In the genomic region with DNA sequence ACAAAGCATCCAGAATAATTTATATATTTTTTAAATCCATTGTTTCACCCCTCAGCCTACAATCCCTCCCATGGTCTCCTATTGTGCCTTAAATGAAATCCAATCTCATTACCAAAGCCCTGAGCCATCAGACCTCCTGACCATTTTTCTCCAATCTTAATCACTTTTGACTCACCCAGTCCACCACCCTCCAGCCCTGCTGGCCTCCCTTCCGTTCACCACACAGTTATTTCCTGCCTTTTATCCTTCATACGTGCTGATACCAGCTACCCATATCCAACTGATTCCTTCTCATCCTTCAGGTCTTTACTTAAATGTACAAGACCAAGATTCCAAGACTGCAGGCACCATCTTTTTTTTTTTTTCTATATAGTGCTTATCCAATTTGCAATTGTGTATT, we compare ENCODE assay signal across 22 cellular contexts.
"Had no signal": no experiment of that assay in that cellular context is flagged by ENCODE, and none has a peak within 500 bp of the region (broad histone marks: within the 10 kb centered on the region; RNA-seq: fewer than 3 reads in every experiment).

No MANE protein-coding gene starts in this region.

- H3K36me3 ChIP-seq: ascending aorta, cardiac muscle cell, esophagus muscularis mucosa, lower lobe of right lung, tibial artery had no signal

- ATAC-seq: activated CD4-positive, CD25-positive, alpha-beta regulatory T cell treated with anti-CD3 and anti-CD28 coated beads, Interleukin-2, amount 50 U/mL, for 24 hours; activated CD8-positive, alpha-beta T cell treated with anti-CD3 and anti-CD28 coated beads, Interleukin-2, amount 10 ng/mL, durations not matched to agents 7 days and 5 days; lower lobe of right lung; naive thymus-derived CD8-positive, alpha-beta T cell; stimulated activated naive CD8-positive, alpha-beta T cell treated with anti-CD3 and anti-CD28 coated beads, Interleukin-15, Interleukin-2, amounts not matched to agents 100 U/mL and 50 U/mL, for 24 hours had no signal

- H3K36me3 Mint-ChIP-seq: activated naive CD4-positive, alpha-beta T cell treated with anti-CD3 and anti-CD28 coated beads, Interleukin-2, amount 10 ng/mL, durations not matched to agents 7 days and 5 days; naive thymus-derived CD8-positive, alpha-beta T cell had no signal

- H3K4me1 ChIP-seq: esophagus muscularis mucosa, lower lobe of right lung had no signal

- H3K9me3 ChIP-seq: ascending aorta, esophagus muscularis mucosa, lower lobe of right lung, tibial artery had no signal

- H3K4me3 Mint-ChIP-seq: activated CD4-positive, alpha-beta T cell treated with anti-CD3 and anti-CD28 coated beads, Interleukin-2, amount 10 ng/mL, durations not matched to agents 7 days and 5 days; activated CD8-positive, alpha-beta T cell treated with anti-CD3 and anti-CD28 coated beads, Interleukin-2, amount 10 ng/mL, durations not matched to agents 7 days and 5 days; activated naive CD4-positive, alpha-beta T cell treated with anti-CD3 and anti-CD28 coated beads, Interleukin-2, amount 10 ng/mL, durations not matched to agents 7 days and 5 days; activated T-cell treated with anti-CD3 and anti-CD28 coated beads, Interleukin-2, amount 50 U/mL, for 24 hours; dendritic cell treated with granulocyte-macrophage colony-stimulating factor and Interleukin-4, amounts not matched to agents 40 ng/mL and 50 ng/mL, for 4 days; naive thymus-derived CD8-positive, alpha-beta T cell had no signal

- H3K27me3 ChIP-seq: ascending aorta, cardiac muscle cell, esophagus muscularis mucosa, tibial artery had no signal

- H3K27me3 Mint-ChIP-seq: activated CD4-positive, alpha-beta T cell treated with anti-CD3 and anti-CD28 coated beads, Interleukin-2, amount 10 ng/mL, durations not matched to agents 7 days and 5 days; activated naive CD4-positive, alpha-beta T cell treated with anti-CD3 and anti-CD28 coated beads, Interleukin-2, amount 10 ng/mL, durations not matched to agents 7 days and 5 days; activated T-cell treated with anti-CD3 and anti-CD28 coated beads, Interleukin-2, amount 50 U/mL, for 24 hours; dendritic cell treated with granulocyte-macrophage colony-stimulating factor and Interleukin-4, amounts not matched to agents 40 ng/mL and 50 ng/mL, for 4 days had no signal

- H3K27ac Mint-ChIP-seq: activated CD4-positive, alpha-beta T cell treated with anti-CD3 and anti-CD28 coated beads, Interleukin-2, amount 10 ng/mL, durations not matched to agents 7 days and 5 days; activated CD8-positive, alpha-beta T cell treated with anti-CD3 and anti-CD28 coated beads, Interleukin-2, amount 10 ng/mL, durations not matched to agents 7 days and 5 days; activated naive CD4-positive, alpha-beta T cell treated with anti-CD3 and anti-CD28 coated beads, Interleukin-2, amount 10 ng/mL, durations not matched to agents 7 days and 5 days; activated T-cell treated with anti-CD3 and anti-CD28 coated beads, Interleukin-2, amount 50 U/mL, for 24 hours; dendritic cell treated with granulocyte-macrophage colony-stimulating factor and Interleukin-4, amounts not matched to agents 40 ng/mL and 50 ng/mL, for 4 days; naive thymus-derived CD8-positive, alpha-beta T cell had no signal

- H3K4me3 ChIP-seq: cardiac muscle cell, esophagus muscularis mucosa, lower lobe of right lung had no signal

- H3K9me3 Mint-ChIP-seq: activated naive CD4-positive, alpha-beta T cell treated with anti-CD3 and anti-CD28 coated beads, Interleukin-2, amount 10 ng/mL, durations not matched to agents 7 days and 5 days; activated T-cell treated with anti-CD3 and anti-CD28 coated beads, Interleukin-2, amount 50 U/mL, for 24 hours had no signal

- DNase-seq: activated CD4-positive, alpha-beta T cell treated with anti-CD3 and anti-CD28 coated beads, Interleukin-2, amount 10 ng/mL, durations not matched to agents 7 days and 5 days; activated CD8-positive, alpha-beta T cell treated with anti-CD3 and anti-CD28 coated beads, Interleukin-2, amount 10 ng/mL, durations not matched to agents 7 days and 5 days; activated effector memory CD4-positive, alpha-beta T cell treated with Interleukin-2 at 50 U/mL for 16 hours; activated naive CD4-positive, alpha-beta T cell treated with anti-CD3 and anti-CD28 coated beads, Interleukin-2, amount 10 ng/mL, durations not matched to agents 7 days and 5 days; activated T-cell treated with anti-CD3 and anti-CD28 coated beads, Interleukin-2, amount 50 U/mL, for 24 hours; effector CD8-positive, alpha-beta T cell; lower lobe of right lung; naive thymus-derived CD8-positive, alpha-beta T cell; posterior cingulate gyrus; retina; stimulated activated CD4-positive, alpha-beta T cell treated with anti-CD3 and anti-CD28 coated beads, Interleukin-12 subunit alpha, Interleukin-12 subunit beta, amount 100 ng/mL, for 4 hours; stimulated activated CD4-positive, alpha-beta T cell treated with anti-CD3 and anti-CD28 coated beads, Interleukin-1b, Interleukin-23, amount 100 ng/mL, for 48 hours; stimulated activated naive CD8-positive, alpha-beta T cell treated with anti-CD3 and anti-CD28 coated beads, Interleukin-15, Interleukin-2, amounts not matched to agents 100 U/mL and 50 U/mL, for 24 hours; substantia nigra; T-helper 1 cell; T-helper 9 cell; tibial artery had no signal
